Comparison of ENCODE assay signal across 1 cellular context in the genomic region with DNA sequence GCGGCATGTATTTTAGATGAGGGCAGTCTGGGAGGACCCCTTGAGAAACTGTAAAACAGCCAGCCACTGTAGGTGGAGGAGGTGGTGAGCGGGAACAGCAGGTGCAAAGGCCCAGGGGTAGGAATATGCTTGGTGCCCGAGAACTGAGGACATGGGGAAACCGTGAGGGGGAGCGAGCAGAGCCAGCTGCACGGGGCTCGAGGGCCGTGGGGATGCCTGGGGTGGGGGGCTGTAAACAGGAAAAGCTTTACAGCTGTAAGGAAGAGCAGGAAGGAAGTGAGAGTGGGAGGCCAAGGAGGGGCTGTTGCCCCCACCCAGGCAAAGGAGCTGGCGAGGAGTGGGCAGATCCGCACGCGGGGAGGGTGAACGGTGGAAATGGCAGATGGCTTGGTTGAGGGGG.
TF ChIP-seq lines count a peak whose summit lies in the region.

No MANE protein-coding gene starts in this region.

TF ChIP-seq in IMR-90, 13 proteins besides CTCF, POLR2A, EP300 and RAD21 (continued from another document):
- no peak for TF ChIP-seq BHLHE40 (IDR thresholded peaks at IDR 0.05; ENCODE audit: low read depth, low read length)
- TF ChIP-seq SMC3 (IDR thresholded peaks at IDR 0.05; ENCODE audit: low read depth, low read length): no peak
- no peak for TF ChIP-seq MXI1 (IDR thresholded peaks at IDR 0.05; ENCODE audit: borderline replicate concordance, low read depth, low read length)
- TF ChIP-seq NFE2L2 (IDR thresholded peaks at IDR 0.05; ENCODE audit: low read depth, low read length): no peak
- no peak for TF ChIP-seq MAZ (IDR thresholded peaks at IDR 0.05; ENCODE audit: borderline replicate concordance, low read depth, low read length)
- TF ChIP-seq RCOR1 (IDR thresholded peaks at IDR 0.05; ENCODE audit: insufficient replicate concordance, low read length): no peak
